In genomic region chr5:124661317-124662141, GRCh38 we compare ENCODE assay signal across 9 cellular contexts.
A peak's percentile ranks its signal among the peaks of the same experiment; 100 is the strongest.
DNase-seq lines count a peak whose midpoint lies in the region; ATAC-seq, FAIRE-seq and TF ChIP-seq lines count a peak whose summit lies in the region.
"Had no signal": no experiment of that assay in that cellular context is flagged by ENCODE, and none has a peak within 500 bp of the region (broad histone marks: within the 10 kb centered on the region; RNA-seq: fewer than 3 reads in every experiment).

No MANE protein-coding gene starts in this region.

- peak overlapping the region; percentile 46 for H3K27ac ChIP-seq in osteoblast (ENCODE audit: low read depth, low read length)

- H3K9me3 ChIP-seq in osteoblast (ENCODE audit: low read depth, low read length): no peaks in the 10 kb centered on the region
- H3K9me3 ChIP-seq: adrenal gland had no signal

- H3K4me3 Mint-ChIP-seq in activated CD4-positive, alpha-beta T cell treated with anti-CD3 and anti-CD28 coated beads for 36 hours: no peak overlapping the region

- TF ChIP-seq CTCF in osteoblast (IDR thresholded peaks at IDR 0.05; ENCODE audit: extremely low read depth, low read depth, low read length): no peak

- DNase-seq in AG08396 (ENCODE audit: low spot score) (peak; percentile 50), HT-29 (ENCODE audit: low spot score) (peak; percentile 88), RCC 7860 (ENCODE audit: low spot score) (peak; percentile 100), fibroblast of peridontal ligament (ENCODE audit: extremely low read depth) (peak; percentile 76), osteoblast (ENCODE audit: insufficient read length, low spot score, missing footprints) (no peak), CD1c-positive myeloid dendritic cell (ENCODE audit: extremely low spot score) (no peak), MV-4-11 (lab: John Stamatoyannopoulos, UW) (no peak)
- no peak for DNase-seq in activated CD4-positive, alpha-beta T cell treated with anti-CD3 and anti-CD28 coated beads for 36 hours

- no peaks in the 10 kb centered on the region for H3K79me2 ChIP-seq in osteoblast (ENCODE audit: insufficient read depth, low read length)

- H3K4me1 Mint-ChIP-seq in activated CD4-positive, alpha-beta T cell treated with anti-CD3 and anti-CD28 coated beads for 36 hours: no peaks in the 10 kb centered on the region

- no peaks in the 10 kb centered on the region for H3K27me3 ChIP-seq in osteoblast (ENCODE audit: insufficient read depth, low read length)
- H3K27me3 ChIP-seq: adrenal gland had no signal

- H3K4me3 ChIP-seq in osteoblast (ENCODE audit: insufficient read depth, low read length): no peak overlapping the region
- H3K4me3 ChIP-seq: adrenal gland had no signal

- CTCF ChIA-PET in activated CD4-positive, alpha-beta T cell treated with anti-CD3 and anti-CD28 coated beads for 36 hours (lab: Charles Lee): no interaction called here

- no peaks in the 10 kb centered on the region for H3K36me3 ChIP-seq in osteoblast (ENCODE audit: insufficient read depth, low read length)
- H3K36me3 ChIP-seq: adrenal gland had no signal

- no peak overlapping the region for H3K27ac Mint-ChIP-seq in activated CD4-positive, alpha-beta T cell treated with anti-CD3 and anti-CD28 coated beads for 36 hours

- peak overlapping the region; percentile 29 for H2AFZ ChIP-seq in osteoblast (ENCODE audit: low read length)

- no peaks in the 10 kb centered on the region for H3K9me3 Mint-ChIP-seq in activated CD4-positive, alpha-beta T cell treated with anti-CD3 and anti-CD28 coated beads for 36 hours (ENCODE audit: low read depth)

- peaks cover 25% of the 10 kb centered on the region for H3K27me3 Mint-ChIP-seq in activated CD4-positive, alpha-beta T cell treated with anti-CD3 and anti-CD28 coated beads for 36 hours

- no peak for ATAC-seq in activated CD4-positive, alpha-beta T cell treated with anti-CD3 and anti-CD28 coated beads for 36 hours

- H3K4me1 ChIP-seq in osteoblast (ENCODE audit: insufficient read depth, low read length): peaks cover 20% of the 10 kb centered on the region

- H4K20me1 ChIP-seq in osteoblast (ENCODE audit: insufficient read depth, low read length): no peaks in the 10 kb centered on the region

- H3K36me3 Mint-ChIP-seq in activated CD4-positive, alpha-beta T cell treated with anti-CD3 and anti-CD28 coated beads for 36 hours (ENCODE audit: low read depth): no peaks in the 10 kb centered on the region

- POLR2A ChIA-PET in activated CD4-positive, alpha-beta T cell treated with anti-CD3 and anti-CD28 coated beads for 36 hours (lab: Charles Lee): no interaction called here

- intact Hi-C loops in activated CD4-positive, alpha-beta T cell treated with anti-CD3 and anti-CD28 coated beads for 36 hours (cut with DNase I, micrococcal nuclease): no loop called here

- peak; percentile 98 for FAIRE-seq in RCC 7860 (lab: Jason Lieb, UNC)

- H3K4me2 ChIP-seq in osteoblast (ENCODE audit: insufficient read depth, low read length): peak overlapping the region; percentile 46

Comparison
In these comparisons a context has a peak if more than half of its experiments do, and no peak if none do; other contexts are left out.
1. DNase-seq: peak in AG08396 (single experiment), HT-29 (single experiment), RCC 7860 (single experiment) and fibroblast of peridontal ligament (single experiment); none in osteoblast (single experiment), CD1c-positive myeloid dendritic cell (single experiment), activated CD4-positive, alpha-beta T cell treated with anti-CD3 and anti-CD28 coated beads for 36 hours (single experiment) and MV-4-11 (single experiment).